2 cellular contexts compared by ENCODE assay signal in the genomic region with DNA sequence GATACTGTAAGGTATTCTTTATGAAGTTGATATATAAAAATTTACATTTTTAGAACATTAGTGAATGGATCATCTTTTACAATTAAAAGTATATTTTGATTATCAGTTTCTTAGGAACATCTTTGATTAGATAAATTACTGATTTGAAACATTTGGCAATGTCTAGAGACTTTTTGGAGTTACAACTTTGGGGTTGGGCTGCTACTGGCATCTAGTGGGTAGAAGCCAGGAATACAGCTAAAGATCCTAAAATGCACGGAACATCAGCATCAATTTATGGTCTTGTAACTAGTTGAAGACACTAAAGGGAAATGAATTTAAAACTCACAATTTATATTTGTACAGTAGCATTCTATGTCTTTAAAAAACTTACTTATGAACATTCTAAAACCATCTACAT.
TF ChIP-seq lines count a peak whose summit lies in the region.

No MANE protein-coding gene starts in this region.

TF ChIP-seq in liver, 16 proteins besides CTCF, POLR2A, EP300 and RAD21:
- TF ChIP-seq HNF4G (IDR thresholded peaks at IDR 0.05) (no peak), NR2F2 (IDR thresholded peaks at IDR 0.05) (no peak), TAF1 (conservative IDR thresholded peaks at IDR 0.05) (no peak), JUND (IDR thresholded peaks at IDR 0.05) (no peak), ZBTB33 (IDR thresholded peaks at IDR 0.05) (no peak), FOXA1 (IDR thresholded peaks at IDR 0.05) (no peak), RXRA (IDR thresholded peaks at IDR 0.05) (no peak), FOXA2 (IDR thresholded peaks at IDR 0.05) (no peak), EGR1 (IDR thresholded peaks at IDR 0.05; ENCODE audit: low read depth in 2 of 2) (no peak), ATF3 (IDR thresholded peaks at IDR 0.05) (no peak), GABPA (IDR thresholded peaks at IDR 0.05 in 1 of 2, conservative IDR thresholded peaks at IDR 0.05 in 1 of 2) (no peak), REST (IDR thresholded peaks at IDR 0.05) (no peak), YY1 (IDR thresholded peaks at IDR 0.05) (no peak), SP1 (IDR thresholded peaks at IDR 0.05) (no peak), HNF4A (conservative IDR thresholded peaks at IDR 0.05) (no peak)
- TF ChIP-seq, protein P1, sequence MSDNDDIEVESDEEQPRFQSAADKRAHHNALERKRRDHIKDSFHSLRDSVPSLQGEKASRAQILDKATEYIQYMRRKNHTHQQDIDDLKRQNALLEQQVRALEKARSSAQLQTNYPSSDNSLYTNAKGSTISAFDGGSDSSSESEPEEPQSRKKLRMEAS (IDR thresholded peaks at IDR 0.05), result no peak
TF ChIP-seq in liver: peak in this region for 0.

TF ChIP-seq in HepG2, 621 proteins besides CTCF, POLR2A, EP300 and RAD21:
- TF ChIP-seq ASH2L (IDR thresholded peaks at IDR 0.05; ENCODE audit: insufficient read length, low read depth, low read length) (no peak), ZHX1 (CRISPR knock-in tag; IDR thresholded peaks at IDR 0.05; ENCODE audit: low read depth) (no peak), CBX2 (IDR thresholded peaks at IDR 0.05; ENCODE audit: low read depth, low read length) (no peak), CBX2 (CRISPR knock-in tag; IDR thresholded peaks at IDR 0.05; ENCODE audit: low read depth) (no peak), ZNF331 (CRISPR knock-in tag; IDR thresholded peaks at IDR 0.05) (no peak), ZSCAN5A (CRISPR knock-in tag; IDR thresholded peaks at IDR 0.05; ENCODE audit: borderline replicate concordance) (no peak), ZNF180 (CRISPR knock-in tag; IDR thresholded peaks at IDR 0.05; ENCODE audit: borderline replicate concordance, low read depth) (no peak), ZSCAN9 (CRISPR knock-in tag; IDR thresholded peaks at IDR 0.05; ENCODE audit: borderline replicate concordance) (no peak), ZNF850 (CRISPR knock-in tag; conservative IDR thresholded peaks at IDR 0.05) (no peak), SYNCRIP (IDR thresholded peaks at IDR 0.05; ENCODE audit: insufficient read depth, low read depth, low read length) (no peak), ZHX2 (IDR thresholded peaks at IDR 0.05; ENCODE audit: low read depth) (no peak), ZHX2 (CRISPR knock-in tag; IDR thresholded peaks at IDR 0.05; ENCODE audit: borderline replicate concordance) (no peak), ZSCAN31 (CRISPR knock-in tag; IDR thresholded peaks at IDR 0.05; ENCODE audit: low read depth) (no peak), ZNF530 (CRISPR knock-in tag; IDR thresholded peaks at IDR 0.05; ENCODE audit: low read depth) (no peak), CENPT (CRISPR knock-in tag; IDR thresholded peaks at IDR 0.05; ENCODE audit: low read depth) (no peak), ZFP36L2 (CRISPR knock-in tag; IDR thresholded peaks at IDR 0.05) (no peak)
- TF ChIP-seq, protein P2, sequence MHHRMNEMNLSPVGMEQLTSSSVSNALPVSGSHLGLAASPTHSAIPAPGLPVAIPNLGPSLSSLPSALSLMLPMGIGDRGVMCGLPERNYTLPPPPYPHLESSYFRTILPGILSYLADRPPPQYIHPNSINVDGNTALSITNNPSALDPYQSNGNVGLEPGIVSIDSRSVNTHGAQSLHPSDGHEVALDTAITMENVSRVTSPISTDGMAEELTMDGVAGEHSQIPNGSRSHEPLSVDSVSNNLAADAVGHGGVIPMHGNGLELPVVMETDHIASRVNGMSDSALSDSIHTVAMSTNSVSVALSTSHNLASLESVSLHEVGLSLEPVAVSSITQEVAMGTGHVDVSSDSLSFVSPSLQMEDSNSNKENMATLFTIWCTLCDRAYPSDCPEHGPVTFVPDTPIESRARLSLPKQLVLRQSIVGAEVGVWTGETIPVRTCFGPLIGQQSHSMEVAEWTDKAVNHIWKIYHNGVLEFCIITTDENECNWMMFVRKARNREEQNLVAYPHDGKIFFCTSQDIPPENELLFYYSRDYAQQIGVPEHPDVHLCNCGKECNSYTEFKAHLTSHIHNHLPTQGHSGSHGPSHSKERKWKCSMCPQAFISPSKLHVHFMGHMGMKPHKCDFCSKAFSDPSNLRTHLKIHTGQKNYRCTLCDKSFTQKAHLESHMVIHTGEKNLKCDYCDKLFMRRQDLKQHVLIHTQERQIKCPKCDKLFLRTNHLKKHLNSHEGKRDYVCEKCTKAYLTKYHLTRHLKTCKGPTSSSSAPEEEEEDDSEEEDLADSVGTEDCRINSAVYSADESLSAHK (CRISPR knock-in tag; IDR thresholded peaks at IDR 0.05; ENCODE audit: borderline replicate concordance), result no peak
- TF ChIP-seq, protein P3, sequence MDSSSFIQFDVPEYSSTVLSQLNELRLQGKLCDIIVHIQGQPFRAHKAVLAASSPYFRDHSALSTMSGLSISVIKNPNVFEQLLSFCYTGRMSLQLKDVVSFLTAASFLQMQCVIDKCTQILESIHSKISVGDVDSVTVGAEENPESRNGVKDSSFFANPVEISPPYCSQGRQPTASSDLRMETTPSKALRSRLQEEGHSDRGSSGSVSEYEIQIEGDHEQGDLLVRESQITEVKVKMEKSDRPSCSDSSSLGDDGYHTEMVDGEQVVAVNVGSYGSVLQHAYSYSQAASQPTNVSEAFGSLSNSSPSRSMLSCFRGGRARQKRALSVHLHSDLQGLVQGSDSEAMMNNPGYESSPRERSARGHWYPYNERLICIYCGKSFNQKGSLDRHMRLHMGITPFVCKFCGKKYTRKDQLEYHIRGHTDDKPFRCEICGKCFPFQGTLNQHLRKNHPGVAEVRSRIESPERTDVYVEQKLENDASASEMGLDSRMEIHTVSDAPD (CRISPR knock-in tag; IDR thresholded peaks at IDR 0.05), result no peak
TF ChIP-seq in HepG2: peak in this region for 0.
